ENCODE assay signal across 1 cellular context in the genomic region with DNA sequence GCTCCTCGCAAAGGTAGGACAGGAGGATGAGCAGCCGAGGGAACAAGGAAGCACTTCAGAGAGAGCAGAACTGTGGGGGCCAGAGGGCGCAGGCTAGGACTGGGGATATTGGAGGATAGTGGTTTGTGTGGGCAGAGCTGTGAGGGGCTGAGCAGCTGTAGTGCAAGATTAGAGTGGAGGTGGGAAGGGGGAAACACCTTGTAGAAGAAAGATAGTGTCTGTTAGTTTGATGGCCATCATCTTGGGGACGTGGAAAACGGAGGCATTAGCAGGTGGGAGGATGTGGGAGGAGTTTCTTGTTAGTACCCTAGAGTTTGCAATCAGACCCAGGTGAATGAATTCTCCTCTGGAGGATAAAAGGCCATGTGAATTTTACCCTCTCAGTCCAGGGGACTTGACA.
TF ChIP-seq lines count a peak whose summit lies in the region.

No MANE protein-coding gene starts in this region.

TF ChIP-seq in K562, 482 proteins besides CTCF, POLR2A, EP300 and RAD21 (continued from another document):
- TF ChIP-seq ASH1L (IDR thresholded peaks at IDR 0.05; ENCODE audit: borderline replicate concordance, low read depth, partially characterized antibody) (no peak), MAFK (IDR thresholded peaks at IDR 0.05; ENCODE audit: low read length) (no peak), FOXM1 (IDR thresholded peaks at IDR 0.05; ENCODE audit: low read depth) (no peak), FOXM1 (CRISPR knock-in tag; IDR thresholded peaks at IDR 0.05; ENCODE audit: low read depth) (no peak), TCFL5 (CRISPR knock-in tag; conservative IDR thresholded peaks at IDR 0.05) (no peak), NCOA1 (IDR thresholded peaks at IDR 0.05; ENCODE audit: low read depth) (no peak), ZNF253 (CRISPR knock-in tag; conservative IDR thresholded peaks at IDR 0.05) (no peak), ZNF217 (CRISPR knock-in tag; IDR thresholded peaks at IDR 0.05) (no peak), ZNF696 (CRISPR knock-in tag; conservative IDR thresholded peaks at IDR 0.05) (no peak), U2AF1 (optimal IDR thresholded peaks at IDR 0.05; ENCODE audit: low read depth, low read length) (no peak), ZNF324 (CRISPR knock-in tag; IDR thresholded peaks at IDR 0.05) (no peak), NFIC (IDR thresholded peaks at IDR 0.05) (peak; percentile 16; the same call in 1 of the 2 replicates), ZNF133 (CRISPR knock-in tag; IDR thresholded peaks at IDR 0.05) (no peak), PYGO2 (tag; IDR thresholded peaks at IDR 0.05) (no peak), BRD4 (IDR thresholded peaks at IDR 0.05) (no peak), HMG20A (CRISPR knock-in tag; conservative IDR thresholded peaks at IDR 0.05) (no peak), MXI1 (IDR thresholded peaks at IDR 0.05; ENCODE audit: low read depth, low read length) (no peak), DDX20 (tag; IDR thresholded peaks at IDR 0.05; ENCODE audit: low read depth) (no peak), HOXB6 (CRISPR knock-in tag; IDR thresholded peaks at IDR 0.05; ENCODE audit: borderline replicate concordance) (no peak), ZNF668 (CRISPR knock-in tag; IDR thresholded peaks at IDR 0.05) (no peak), TRIM24 (IDR thresholded peaks at IDR 0.05) (peak in 1 of 2 experiments; percentile 32; a peak in 1 of 4 replicates), PHB (CRISPR knock-in tag; IDR thresholded peaks at IDR 0.05) (no peak), E2F3 (CRISPR knock-in tag; IDR thresholded peaks at IDR 0.05) (no peak), SIN3A (IDR thresholded peaks at IDR 0.05; ENCODE audit: borderline replicate concordance in 2 of 2, control insufficient read depth in 1 of 2, low read depth in 2 of 2, low read length in 2 of 2) (no peak), POLR2AphosphoS5 (IDR thresholded peaks at IDR 0.05; ENCODE audit: control insufficient read depth, insufficient read depth, low read depth, low read length) (peak; percentile 59; the same call in 1 of the 2 replicates), ZBTB7A (IDR thresholded peaks at IDR 0.05; ENCODE audit: borderline replicate concordance, control insufficient read depth, low read depth, low read length) (0 out of 2 replicates have a peak, but pooled peaks have one; percentile 56), ZNF140 (CRISPR knock-in tag; IDR thresholded peaks at IDR 0.05) (no peak), ZBTB1 (CRISPR knock-in tag; IDR thresholded peaks at IDR 0.05; ENCODE audit: borderline replicate concordance, low read depth) (no peak), OTX1 (CRISPR knock-in tag; IDR thresholded peaks at IDR 0.05) (no peak), CHD1 (IDR thresholded peaks at IDR 0.05; ENCODE audit: low read length) (no peak), CBX3 (IDR thresholded peaks at IDR 0.05; ENCODE audit: borderline replicate concordance in 1 of 2, low read length in 2 of 2) (no peak), DPF2 (IDR thresholded peaks at IDR 0.05) (no peak), BDP1 (IDR thresholded peaks at IDR 0.05; ENCODE audit: insufficient read depth, insufficient read length) (no peak), ARID1B (IDR thresholded peaks at IDR 0.05) (peak; percentile 60; the same call in 1 of the 2 replicates), RBFOX2 (IDR thresholded peaks at IDR 0.05; ENCODE audit: low read depth, low read length) (no peak), STAT5A (IDR thresholded peaks at IDR 0.05; ENCODE audit: borderline replicate concordance, low read length) (0 out of 2 replicates have a peak, but pooled peaks have one; percentile 33), ELF1 (tag; IDR thresholded peaks at IDR 0.05) (no peak), PTRF (tag; IDR thresholded peaks at IDR 0.05) (no peak), KLF6 (CRISPR knock-in tag; IDR thresholded peaks at IDR 0.05; ENCODE audit: borderline replicate concordance) (no peak), ZFX (CRISPR knock-in tag; IDR thresholded peaks at IDR 0.05) (no peak), SRSF7 (optimal IDR thresholded peaks at IDR 0.05; ENCODE audit: low read depth, low read length) (no peak), TEAD4 (IDR thresholded peaks at IDR 0.05; ENCODE audit: low read length) (peak; percentile 75; the same call in 1 of the 2 replicates), TEAD4 (CRISPR knock-in tag; IDR thresholded peaks at IDR 0.05; ENCODE audit: borderline replicate concordance) (no peak), ARID2 (IDR thresholded peaks at IDR 0.05) (no peak)
- TF ChIP-seq, protein P1, sequence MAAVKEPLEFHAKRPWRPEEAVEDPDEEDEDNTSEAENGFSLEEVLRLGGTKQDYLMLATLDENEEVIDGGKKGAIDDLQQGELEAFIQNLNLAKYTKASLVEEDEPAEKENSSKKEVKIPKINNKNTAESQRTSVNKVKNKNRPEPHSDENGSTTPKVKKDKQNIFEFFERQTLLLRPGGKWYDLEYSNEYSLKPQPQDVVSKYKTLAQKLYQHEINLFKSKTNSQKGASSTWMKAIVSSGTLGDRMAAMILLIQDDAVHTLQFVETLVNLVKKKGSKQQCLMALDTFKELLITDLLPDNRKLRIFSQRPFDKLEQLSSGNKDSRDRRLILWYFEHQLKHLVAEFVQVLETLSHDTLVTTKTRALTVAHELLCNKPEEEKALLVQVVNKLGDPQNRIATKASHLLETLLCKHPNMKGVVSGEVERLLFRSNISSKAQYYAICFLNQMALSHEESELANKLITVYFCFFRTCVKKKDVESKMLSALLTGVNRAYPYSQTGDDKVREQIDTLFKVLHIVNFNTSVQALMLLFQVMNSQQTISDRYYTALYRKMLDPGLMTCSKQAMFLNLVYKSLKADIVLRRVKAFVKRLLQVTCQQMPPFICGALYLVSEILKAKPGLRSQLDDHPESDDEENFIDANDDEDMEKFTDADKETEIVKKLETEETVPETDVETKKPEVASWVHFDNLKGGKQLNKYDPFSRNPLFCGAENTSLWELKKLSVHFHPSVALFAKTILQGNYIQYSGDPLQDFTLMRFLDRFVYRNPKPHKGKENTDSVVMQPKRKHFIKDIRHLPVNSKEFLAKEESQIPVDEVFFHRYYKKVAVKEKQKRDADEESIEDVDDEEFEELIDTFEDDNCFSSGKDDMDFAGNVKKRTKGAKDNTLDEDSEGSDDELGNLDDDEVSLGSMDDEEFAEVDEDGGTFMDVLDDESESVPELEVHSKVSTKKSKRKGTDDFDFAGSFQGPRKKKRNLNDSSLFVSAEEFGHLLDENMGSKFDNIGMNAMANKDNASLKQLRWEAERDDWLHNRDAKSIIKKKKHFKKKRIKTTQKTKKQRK (IDR thresholded peaks at IDR 0.05; ENCODE audit: borderline replicate concordance, low read depth, low read length): no peak
- TF ChIP-seq, protein P2, sequence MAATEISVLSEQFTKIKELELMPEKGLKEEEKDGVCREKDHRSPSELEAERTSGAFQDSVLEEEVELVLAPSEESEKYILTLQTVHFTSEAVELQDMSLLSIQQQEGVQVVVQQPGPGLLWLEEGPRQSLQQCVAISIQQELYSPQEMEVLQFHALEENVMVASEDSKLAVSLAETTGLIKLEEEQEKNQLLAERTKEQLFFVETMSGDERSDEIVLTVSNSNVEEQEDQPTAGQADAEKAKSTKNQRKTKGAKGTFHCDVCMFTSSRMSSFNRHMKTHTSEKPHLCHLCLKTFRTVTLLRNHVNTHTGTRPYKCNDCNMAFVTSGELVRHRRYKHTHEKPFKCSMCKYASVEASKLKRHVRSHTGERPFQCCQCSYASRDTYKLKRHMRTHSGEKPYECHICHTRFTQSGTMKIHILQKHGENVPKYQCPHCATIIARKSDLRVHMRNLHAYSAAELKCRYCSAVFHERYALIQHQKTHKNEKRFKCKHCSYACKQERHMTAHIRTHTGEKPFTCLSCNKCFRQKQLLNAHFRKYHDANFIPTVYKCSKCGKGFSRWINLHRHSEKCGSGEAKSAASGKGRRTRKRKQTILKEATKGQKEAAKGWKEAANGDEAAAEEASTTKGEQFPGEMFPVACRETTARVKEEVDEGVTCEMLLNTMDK (IDR thresholded peaks at IDR 0.05; ENCODE audit: borderline replicate concordance, insufficient read depth, low read depth, low read length, poor library complexity, severe bottlenecking): no peak
- TF ChIP-seq, protein P3, sequence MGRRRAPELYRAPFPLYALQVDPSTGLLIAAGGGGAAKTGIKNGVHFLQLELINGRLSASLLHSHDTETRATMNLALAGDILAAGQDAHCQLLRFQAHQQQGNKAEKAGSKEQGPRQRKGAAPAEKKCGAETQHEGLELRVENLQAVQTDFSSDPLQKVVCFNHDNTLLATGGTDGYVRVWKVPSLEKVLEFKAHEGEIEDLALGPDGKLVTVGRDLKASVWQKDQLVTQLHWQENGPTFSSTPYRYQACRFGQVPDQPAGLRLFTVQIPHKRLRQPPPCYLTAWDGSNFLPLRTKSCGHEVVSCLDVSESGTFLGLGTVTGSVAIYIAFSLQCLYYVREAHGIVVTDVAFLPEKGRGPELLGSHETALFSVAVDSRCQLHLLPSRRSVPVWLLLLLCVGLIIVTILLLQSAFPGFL (CRISPR knock-in tag; IDR thresholded peaks at IDR 0.05): no peak
- TF ChIP-seq, protein P4, sequence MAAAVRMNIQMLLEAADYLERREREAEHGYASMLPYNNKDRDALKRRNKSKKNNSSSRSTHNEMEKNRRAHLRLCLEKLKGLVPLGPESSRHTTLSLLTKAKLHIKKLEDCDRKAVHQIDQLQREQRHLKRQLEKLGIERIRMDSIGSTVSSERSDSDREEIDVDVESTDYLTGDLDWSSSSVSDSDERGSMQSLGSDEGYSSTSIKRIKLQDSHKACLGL (CRISPR knock-in tag; IDR thresholded peaks at IDR 0.05; ENCODE audit: borderline replicate concordance, poor library complexity, severe bottlenecking): no peak
- TF ChIP-seq, protein P5, sequence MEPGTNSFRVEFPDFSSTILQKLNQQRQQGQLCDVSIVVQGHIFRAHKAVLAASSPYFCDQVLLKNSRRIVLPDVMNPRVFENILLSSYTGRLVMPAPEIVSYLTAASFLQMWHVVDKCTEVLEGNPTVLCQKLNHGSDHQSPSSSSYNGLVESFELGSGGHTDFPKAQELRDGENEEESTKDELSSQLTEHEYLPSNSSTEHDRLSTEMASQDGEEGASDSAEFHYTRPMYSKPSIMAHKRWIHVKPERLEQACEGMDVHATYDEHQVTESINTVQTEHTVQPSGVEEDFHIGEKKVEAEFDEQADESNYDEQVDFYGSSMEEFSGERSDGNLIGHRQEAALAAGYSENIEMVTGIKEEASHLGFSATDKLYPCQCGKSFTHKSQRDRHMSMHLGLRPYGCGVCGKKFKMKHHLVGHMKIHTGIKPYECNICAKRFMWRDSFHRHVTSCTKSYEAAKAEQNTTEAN (CRISPR knock-in tag; IDR thresholded peaks at IDR 0.05): no peak
